ENCODE assay signal across 8 cellular contexts in genomic region chr17:50100921-50101345, GRCh38. TPM values are rescaled to one million over a fixed set of nuclear protein-coding genes. Genes with fewer than 3 reads are reported as not detected.
DNase-seq lines count a peak whose midpoint lies in the region; ATAC-seq lines count a peak whose summit lies in the region.

No MANE protein-coding gene starts in this region.

- H3K79me2 ChIP-seq in GM23248 (ENCODE audit: insufficient read depth) = peaks cover under 1% of the 10 kb centered on the region; the same call in 1 of the 2 replicates

- H3K27ac ChIP-seq in GM23248 = no peak overlapping the region
- H3K27ac ChIP-seq in angular gyrus (ENCODE audit: low read depth, low read length) = peak overlapping the region; percentile 94
- H3K27ac ChIP-seq in rectal smooth muscle tissue (ENCODE audit: low read depth, low read length) = peak overlapping the region; percentile 81

- H3K9ac ChIP-seq in GM23248 (no peak overlapping the region), rectal smooth muscle tissue (ENCODE audit: low read length) (no peak overlapping the region)

- ATAC-seq in HG03025 (IDR thresholded peaks at IDR 0.05; ENCODE audit: low FRiP score, unreplicated experiment) = no peak

- H3K4me1 ChIP-seq in GM23248 (ENCODE audit: insufficient read depth) = peaks cover 28% of the 10 kb centered on the region
- H3K4me1 ChIP-seq in rectal smooth muscle tissue (ENCODE audit: control insufficient read depth, insufficient read depth, low read length) = peaks cover 32% of the 10 kb centered on the region

- in situ Hi-C loops in GM23248 (cut with MboI) = no loop called here

- H3K36me3 ChIP-seq in GM23248 (ENCODE audit: low read depth) = 0 out of 2 replicates have a peak, but pooled peaks cover 5% of the 10 kb centered on the region
- H3K36me3 ChIP-seq in rectal smooth muscle tissue (ENCODE audit: control insufficient read depth, insufficient read depth, low read length) = peaks cover 11% of the 10 kb centered on the region

- DNase-seq in GM23248 (peak; percentile 46), iPS-NIHi7 (ENCODE audit: extremely low spot score) (peak; percentile 38), NOMO-1 treated with dmso at 0.1 percent for 144 hours (lab: John Stamatoyannopoulos, UW; ENCODE audit: unreplicated experiment) (no peak), UCSD-AML1 (lab: John Stamatoyannopoulos, UW; ENCODE audit: unreplicated experiment) (no peak), NCI-H1930 (lab: John Stamatoyannopoulos, UW) (no peak)

- no peak overlapping the region for H2AFZ ChIP-seq in GM23248

- no peak overlapping the region for H3K4me2 ChIP-seq in GM23248 (ENCODE audit: unreplicated experiment)

- H3K27me3 ChIP-seq in GM23248 (replicated peaks; ENCODE audit: insufficient read depth) (no peaks in the 10 kb centered on the region), rectal smooth muscle tissue (ENCODE audit: control insufficient read depth, insufficient read depth, low read length) (no peaks in the 10 kb centered on the region)

- no peaks in the 10 kb centered on the region for H4K20me1 ChIP-seq in GM23248 (ENCODE audit: insufficient read depth)

- peaks cover 16% of the 10 kb centered on the region; the same call in 1 of the 2 replicates for H3F3A ChIP-seq in GM23248 (ENCODE audit: insufficient read depth)

- no peaks in the 10 kb centered on the region for H3K9me3 ChIP-seq in GM23248 (ENCODE audit: low read depth)

- WGBS in GM23248 (ENCODE audit: low coverage in 1 of 2, low lambda C conversion rate in 2 of 2, missing lambda C conversion rate in 2 of 2), 2 experiments = 18 to 20% methylated on average over 15 of the region's 15 CpGs

- H3K4me3 ChIP-seq in GM23248 (no peak overlapping the region), rectal smooth muscle tissue (ENCODE audit: low read length) (peak overlapping the region; percentile 37)

- no peaks in the 10 kb centered on the region for H3K9me2 ChIP-seq in GM23248 (ENCODE audit: insufficient read depth)

RNA-seq across cellular contexts. Expression of gene PDK2, which starts 5.8 kb away (rescaled TPM):
- total RNA-seq in GM23248 (2014; rRNA removed; shearing (Covaris generic)) = 25.9 and 30.2 TPM in 2 replicates
- 48.1 and 56.0 TPM in 2 replicates for polyA plus RNA-seq in GM23248 (2016; fragmentation: Nextera tagmentation; extraction: Ambion mirVana)

RNA-seq across cellular contexts. Expression of gene SAMD14, which starts 29.0 kb away (rescaled TPM):
- total RNA-seq in GM23248 (2014; rRNA removed; shearing (Covaris generic)) = 3.0 and 4.4 TPM in 2 replicates
- polyA plus RNA-seq in GM23248 (2016; fragmentation: Nextera tagmentation; extraction: Ambion mirVana) = 1.3 TPM in 2 replicates

RNA-seq across cellular contexts. Expression of gene ITGA3, which starts 45.0 kb away (rescaled TPM):
- total RNA-seq in GM23248 (2014; rRNA removed; shearing (Covaris generic)) = 321 and 330 TPM in 2 replicates
- polyA plus RNA-seq in GM23248 (2016; fragmentation: Nextera tagmentation; extraction: Ambion mirVana) = 105 and 111 TPM in 2 replicates

RNA-seq across cellular contexts. Expression of gene PPP1R9B, which starts 49.5 kb away (rescaled TPM):
- total RNA-seq in GM23248 (2014; rRNA removed; shearing (Covaris generic)) = 62.0 and 69.4 TPM in 2 replicates
- polyA plus RNA-seq in GM23248 (2016; fragmentation: Nextera tagmentation; extraction: Ambion mirVana) = 2.3 and 3.2 TPM in 2 replicates

Comparison
In these comparisons a context has a peak if more than half of its experiments do, and no peak if none do; other contexts are left out.
1. DNase-seq: peak in GM23248 (single experiment) and iPS-NIHi7 (single experiment); none in NOMO-1 treated with dmso at 0.1 percent for 144 hours (single experiment), UCSD-AML1 (single experiment) and NCI-H1930 (0 of 2).